In genomic region chr2:222412334-222412733, GRCh38 we compare ENCODE assay signal across 1 cellular context. TPM values are rescaled to one million over a fixed set of nuclear protein-coding genes. Genes with fewer than 3 reads are reported as not detected.
"Had no signal": no experiment of that assay in that cellular context is flagged by ENCODE, and none has a peak within 500 bp of the region (broad histone marks: within the 10 kb centered on the region; RNA-seq: fewer than 3 reads in every experiment).

No MANE protein-coding gene starts in this region.

RNA-seq across cellular contexts. Expression of gene SGPP2, which starts 12.0 kb away (rescaled TPM):
- total RNA-seq: G401 had no signal
